12 cellular contexts compared by ENCODE assay signal in the genomic region with DNA sequence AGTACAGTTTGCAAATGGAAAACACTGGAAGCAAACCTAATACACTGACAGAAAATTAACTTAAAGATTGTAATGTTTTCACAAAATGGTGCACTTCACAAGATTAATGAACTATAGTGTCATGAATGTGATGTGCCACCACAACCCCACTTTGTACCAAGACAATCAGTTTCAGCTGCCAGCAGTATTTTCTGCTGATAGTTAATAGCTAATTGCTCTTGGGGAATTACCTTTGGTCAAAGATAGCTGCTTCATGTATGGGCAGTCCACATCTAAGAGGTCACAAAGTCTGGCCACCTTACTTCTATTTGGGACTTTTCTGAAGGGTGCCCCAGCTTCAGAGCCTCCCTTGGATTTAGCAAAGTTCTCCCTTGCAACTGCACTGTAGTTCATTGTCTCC.
"Had no signal": no experiment of that assay in that cellular context is flagged by ENCODE, and none has a peak within 500 bp of the region (broad histone marks: within the 10 kb centered on the region; RNA-seq: fewer than 3 reads in every experiment).

No MANE protein-coding gene starts in this region.

- DNase-seq: activated CD4-positive, alpha-beta T cell treated with anti-CD3 and anti-CD28 coated beads for 36 hours; activated CD8-positive, alpha-beta T cell treated with anti-CD3 and anti-CD28 coated beads for 36 hours; activated gamma-delta T cell; activated T-cell treated with anti-CD3 and anti-CD28 coated beads, Interleukin-2, amount 50 U/mL, for 72 hours; left colon; nephron progenitor cell; right lobe of liver; upper lobe of left lung; WERI-Rb-1 had no signal

- H3K4me3 ChIP-seq: cardiac muscle cell, lung, right lobe of liver, upper lobe of left lung had no signal

- H3K36me3 ChIP-seq: cardiac muscle cell, right lobe of liver, upper lobe of left lung, WERI-Rb-1 had no signal

- H3K27ac ChIP-seq: cardiac muscle cell, right lobe of liver, upper lobe of left lung, WERI-Rb-1 had no signal

- ATAC-seq: activated CD4-positive, alpha-beta T cell treated with anti-CD3 and anti-CD28 coated beads for 36 hours; activated CD8-positive, alpha-beta T cell treated with anti-CD3 and anti-CD28 coated beads for 36 hours; activated naive CD4-positive, alpha-beta T cell treated with anti-CD3 and anti-CD28 coated beads, Interleukin-2, amount 50 U/mL, for 72 hours; activated T-cell treated with anti-CD3 and anti-CD28 coated beads, Interleukin-2, amount 50 U/mL, for 72 hours; left colon; right lobe of liver had no signal

- H3K4me1 ChIP-seq: right lobe of liver, upper lobe of left lung had no signal

- H3K9me3 ChIP-seq: right lobe of liver, upper lobe of left lung had no signal

- H3K27me3 ChIP-seq: cardiac muscle cell, right lobe of liver, upper lobe of left lung had no signal
